Comparison of ENCODE assay signal across 8 cellular contexts in genomic region chr7:94301024-94301588, GRCh38.
A peak's percentile ranks its signal among the peaks of the same experiment; 100 is the strongest.
DNase-seq lines count a peak whose midpoint lies in the region; ATAC-seq and TF ChIP-seq lines count a peak whose summit lies in the region.

No MANE protein-coding gene starts in this region.

- peak; percentile 22 for TF ChIP-seq CTCF in progenitor cell of endocrine pancreas (IDR thresholded peaks at IDR 0.05; ENCODE audit: unreplicated experiment)

- peak; percentile 97 for DNase-seq in ELR (ENCODE audit: low read depth)
- peak; percentile 60 for DNase-seq in SK-MEL-5 (ENCODE audit: low read depth, low spot score)
- DNase-seq in glomerular endothelial cell (ENCODE audit: extremely low read depth, low read depth, low spot score) = peak; percentile 62
- DNase-seq in progenitor cell of endocrine pancreas (ENCODE audit: low spot score, unreplicated experiment) = peak; percentile 18
- no peak for DNase-seq in activated T-cell treated with anti-CD3 and anti-CD28 coated beads, Interleukin-2, amount 50 U/mL, for 4 hours
- no peak for DNase-seq in SKM-1 treated with dmso at 0.1 percent for 144 hours (lab: John Stamatoyannopoulos, UW; ENCODE audit: unreplicated experiment)

- no peak for ATAC-seq in activated T-cell treated with anti-CD3 and anti-CD28 coated beads, Interleukin-2, amount 50 U/mL, for 4 hours
- ATAC-seq in HG02938 (IDR thresholded peaks at IDR 0.05; ENCODE audit: unreplicated experiment) (no peak), GM21515 (IDR thresholded peaks at IDR 0.05; ENCODE audit: unreplicated experiment) (no peak)

- H3K9me3 Mint-ChIP-seq in progenitor cell of endocrine pancreas (ENCODE audit: low read depth) = peaks cover 4% of the 10 kb centered on the region
- H3K9me3 Mint-ChIP-seq in activated T-cell treated with anti-CD3 and anti-CD28 coated beads, Interleukin-2, amount 50 U/mL, for 4 hours = no peaks in the 10 kb centered on the region

- H3K4me1 Mint-ChIP-seq in progenitor cell of endocrine pancreas (ENCODE audit: low read depth) = peaks cover 26% of the 10 kb centered on the region
- no peaks in the 10 kb centered on the region for H3K4me1 Mint-ChIP-seq in activated T-cell treated with anti-CD3 and anti-CD28 coated beads, Interleukin-2, amount 50 U/mL, for 4 hours (ENCODE audit: low read depth)

- no peaks in the 10 kb centered on the region for H3K27me3 Mint-ChIP-seq in progenitor cell of endocrine pancreas
- peaks cover 4% of the 10 kb centered on the region for H3K27me3 Mint-ChIP-seq in activated T-cell treated with anti-CD3 and anti-CD28 coated beads, Interleukin-2, amount 50 U/mL, for 4 hours (ENCODE audit: low read depth)

- H3K36me3 Mint-ChIP-seq in progenitor cell of endocrine pancreas (ENCODE audit: insufficient read depth) = peaks cover 2% of the 10 kb centered on the region
- H3K36me3 Mint-ChIP-seq in activated T-cell treated with anti-CD3 and anti-CD28 coated beads, Interleukin-2, amount 50 U/mL, for 4 hours (ENCODE audit: insufficient read depth) = no peaks in the 10 kb centered on the region

- peak overlapping the region; percentile 87 for H3K27ac Mint-ChIP-seq in progenitor cell of endocrine pancreas

- in situ Hi-C loops in SK-MEL-5 (cut with HindIII; ENCODE audit: low pct_unique_long_range_greater_than_20kb, low sequenced_read_pairs) = no loop called here

- no peak overlapping the region for H3K4me3 Mint-ChIP-seq in progenitor cell of endocrine pancreas (ENCODE audit: low read depth)
- H3K4me3 Mint-ChIP-seq in activated T-cell treated with anti-CD3 and anti-CD28 coated beads, Interleukin-2, amount 50 U/mL, for 4 hours = no peak overlapping the region

Comparison
In these comparisons a context has a peak if more than half of its experiments do, and no peak if none do; other contexts are left out.
1. DNase-seq: peak in ELR (single experiment), SK-MEL-5 (single experiment), glomerular endothelial cell (single experiment) and progenitor cell of endocrine pancreas (single experiment); none in activated T-cell treated with anti-CD3 and anti-CD28 coated beads, Interleukin-2, amount 50 U/mL, for 4 hours (single experiment) and SKM-1 treated with dmso at 0.1 percent for 144 hours (single experiment).